In genomic region chr1:206498685-206499084, GRCh38 we compare ENCODE assay signal across 2 cellular contexts.
TF ChIP-seq lines count a peak whose summit lies in the region.

No MANE protein-coding gene starts in this region.

TF ChIP-seq in GM23338, 12 proteins besides CTCF, POLR2A, EP300 and RAD21 (continued from another document):
- TF ChIP-seq ZNF462 (CRISPR knock-in tag; IDR thresholded peaks at IDR 0.05), result no peak
- no peak for TF ChIP-seq CREB1 (CRISPR knock-in tag; IDR thresholded peaks at IDR 0.05; ENCODE audit: low read depth)
- TF ChIP-seq EZH2phosphoT487 (IDR thresholded peaks at IDR 0.05; ENCODE audit: unreplicated experiment), result no peak
- TF ChIP-seq ZNF331 (CRISPR knock-in tag; IDR thresholded peaks at IDR 0.05; ENCODE audit: low read depth), result no peak
- TF ChIP-seq REST (IDR thresholded peaks at IDR 0.05; ENCODE audit: unreplicated experiment), result no peak
- no peak for TF ChIP-seq ETS1 (IDR thresholded peaks at IDR 0.05)

TF ChIP-seq in WTC11, 78 proteins besides CTCF, POLR2A, EP300 and RAD21 (continued from another document):
- TF ChIP-seq ZNF416 (CRISPR knock-in tag; IDR thresholded peaks at IDR 0.05), result no peak
